22 cellular contexts compared by ENCODE assay signal in the genomic region with DNA sequence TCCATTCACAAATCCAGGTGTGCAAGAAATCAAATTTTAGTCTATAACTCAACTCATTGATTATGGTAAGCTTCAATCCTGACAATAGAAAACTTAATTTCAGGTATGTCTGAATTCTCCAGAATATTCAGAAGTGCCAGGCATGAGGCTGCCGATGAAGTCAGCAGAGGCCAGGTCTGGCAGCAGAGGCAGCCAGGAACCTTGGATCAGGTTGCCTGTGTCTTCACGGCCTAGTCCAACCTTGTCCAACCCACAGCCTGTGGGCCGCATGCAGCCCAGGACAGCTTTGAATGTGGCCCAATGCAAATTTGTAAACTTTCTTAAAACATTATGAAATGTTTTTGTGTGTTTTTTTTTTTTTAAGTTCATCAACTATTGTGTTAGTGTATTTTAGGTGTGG.
"Had no signal": no experiment of that assay in that cellular context is flagged by ENCODE, and none has a peak within 500 bp of the region (broad histone marks: within the 10 kb centered on the region; RNA-seq: fewer than 3 reads in every experiment).

No MANE protein-coding gene starts in this region.

- H3K27ac Mint-ChIP-seq: memory B cell; naive B cell; natural killer cell; stimulated activated memory B cell treated with anti-CD40 and anti-IgM and Interleukin-4, amounts not matched to agents 10 μg/mL and 1 μg/mL and 100 μg/mL, for 72 hours; stimulated activated naive CD8-positive, alpha-beta T cell treated with anti-CD3 and anti-CD28 coated beads, Interleukin-15, amount 100 ng/mL, for 72 hours; type B pancreatic cell had no signal

- H3K9me3 ChIP-seq: left ventricle myocardium inferior, right atrium auricular region, right lobe of liver, tibial nerve, uterus had no signal

- H3K27me3 Mint-ChIP-seq: memory B cell; naive B cell; stimulated activated memory B cell treated with anti-CD40 and anti-IgM and Interleukin-4, amounts not matched to agents 10 μg/mL and 1 μg/mL and 100 μg/mL, for 72 hours; stimulated activated naive CD8-positive, alpha-beta T cell treated with anti-CD3 and anti-CD28 coated beads, Interleukin-15, amount 100 ng/mL, for 72 hours; type B pancreatic cell had no signal

- H3K9me3 Mint-ChIP-seq: memory B cell; naive B cell; natural killer cell; stimulated activated memory B cell treated with anti-CD40 and anti-IgM and Interleukin-4, amounts not matched to agents 10 μg/mL and 1 μg/mL and 100 μg/mL, for 72 hours; stimulated activated naive CD8-positive, alpha-beta T cell treated with anti-CD3 and anti-CD28 coated beads, Interleukin-15, amount 100 ng/mL, for 72 hours; type B pancreatic cell had no signal

- H3K79me2 ChIP-seq: parathyroid adenoma had no signal

- ATAC-seq: natural killer cell; right lobe of liver; stimulated activated memory B cell treated with anti-CD40 and anti-IgM and Interleukin-4, amounts not matched to agents 10 μg/mL and 1 μg/mL and 100 μg/mL, for 72 hours; stimulated activated naive CD8-positive, alpha-beta T cell treated with anti-CD3 and anti-CD28 coated beads, Interleukin-15, amount 100 ng/mL, for 72 hours had no signal

- H3K4me3 Mint-ChIP-seq: memory B cell; naive B cell; natural killer cell; stimulated activated memory B cell treated with anti-CD40 and anti-IgM and Interleukin-4, amounts not matched to agents 10 μg/mL and 1 μg/mL and 100 μg/mL, for 72 hours; stimulated activated naive CD8-positive, alpha-beta T cell treated with anti-CD3 and anti-CD28 coated beads, Interleukin-15, amount 100 ng/mL, for 72 hours; type B pancreatic cell had no signal

- H3K36me3 Mint-ChIP-seq: natural killer cell had no signal

- H3K4me1 ChIP-seq: parathyroid adenoma, right atrium auricular region, tibial nerve, uterus had no signal

- H3K27me3 ChIP-seq: right atrium auricular region, right lobe of liver, tibial nerve, uterus had no signal

- H3K27ac ChIP-seq: left ventricle myocardium inferior, parathyroid adenoma, right atrium auricular region, right lobe of liver, tibial nerve, uterus had no signal

- H3K36me3 ChIP-seq: left ventricle myocardium inferior, right atrium auricular region, right lobe of liver, uterus had no signal

- H2AFZ ChIP-seq: parathyroid adenoma had no signal

- H3K4me2 ChIP-seq: smooth muscle cell had no signal

- DNase-seq: islet precursor cell; left ventricle myocardium inferior; naive B cell; natural killer cell; occipital lobe; stimulated activated CD4-positive, alpha-beta T cell treated with anti-CD3 and anti-CD28 coated beads, Interleukin-1b, Interleukin-23, amount 100 ng/mL, for 48 hours; stimulated activated CD4-positive, alpha-beta T cell treated with anti-CD3 and anti-CD28 coated beads, Interleukin-2, amount 100 ng/mL, for 48 hours; stimulated activated CD4-positive, alpha-beta T cell treated with anti-CD3 and anti-CD28 coated beads, Interleukin-4, amount 100 ng/mL, for 4 hours; stimulated activated CD8-positive, alpha-beta memory T cell treated with anti-CD3 and anti-CD28 coated beads, Interleukin-4, amount 100 ng/mL, for 48 hours; stimulated activated naive CD4-positive, alpha-beta T cell treated with Interleukin-2 at 50 U/mL for 16 hours; stimulated activated naive CD8-positive, alpha-beta T cell treated with anti-CD3 and anti-CD28 coated beads, Interleukin-15, amount 100 ng/mL, for 72 hours; substantia nigra; uterus had no signal

- H3K4me3 ChIP-seq: left ventricle myocardium inferior, lung, right atrium auricular region, right lobe of liver, smooth muscle cell, tibial nerve, uterus had no signal
